1 cellular context compared by ENCODE assay signal in the genomic region with DNA sequence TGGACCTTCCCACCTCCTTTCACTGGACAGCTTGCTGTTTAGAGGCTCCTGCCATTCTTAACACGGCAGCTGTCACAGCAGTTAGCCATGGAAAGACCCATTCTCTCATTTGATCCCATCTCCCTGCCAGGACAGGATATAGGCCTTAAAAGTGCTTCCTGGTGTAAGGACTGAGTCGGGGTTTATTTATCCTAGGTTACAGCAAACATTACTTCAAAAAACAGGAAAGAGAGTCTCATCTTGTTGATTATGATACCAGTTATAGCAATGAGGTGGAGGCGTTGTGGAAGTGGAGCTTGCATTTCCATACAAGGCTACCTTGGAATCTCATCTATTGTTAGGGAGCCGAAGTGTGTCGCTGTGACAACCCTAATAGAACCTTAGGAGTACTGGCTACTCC.
TF ChIP-seq lines count a peak whose summit lies in the region.

No MANE protein-coding gene starts in this region.

TF ChIP-seq in HepG2, 621 proteins besides CTCF, POLR2A, EP300 and RAD21:
- TF ChIP-seq, protein P1, sequence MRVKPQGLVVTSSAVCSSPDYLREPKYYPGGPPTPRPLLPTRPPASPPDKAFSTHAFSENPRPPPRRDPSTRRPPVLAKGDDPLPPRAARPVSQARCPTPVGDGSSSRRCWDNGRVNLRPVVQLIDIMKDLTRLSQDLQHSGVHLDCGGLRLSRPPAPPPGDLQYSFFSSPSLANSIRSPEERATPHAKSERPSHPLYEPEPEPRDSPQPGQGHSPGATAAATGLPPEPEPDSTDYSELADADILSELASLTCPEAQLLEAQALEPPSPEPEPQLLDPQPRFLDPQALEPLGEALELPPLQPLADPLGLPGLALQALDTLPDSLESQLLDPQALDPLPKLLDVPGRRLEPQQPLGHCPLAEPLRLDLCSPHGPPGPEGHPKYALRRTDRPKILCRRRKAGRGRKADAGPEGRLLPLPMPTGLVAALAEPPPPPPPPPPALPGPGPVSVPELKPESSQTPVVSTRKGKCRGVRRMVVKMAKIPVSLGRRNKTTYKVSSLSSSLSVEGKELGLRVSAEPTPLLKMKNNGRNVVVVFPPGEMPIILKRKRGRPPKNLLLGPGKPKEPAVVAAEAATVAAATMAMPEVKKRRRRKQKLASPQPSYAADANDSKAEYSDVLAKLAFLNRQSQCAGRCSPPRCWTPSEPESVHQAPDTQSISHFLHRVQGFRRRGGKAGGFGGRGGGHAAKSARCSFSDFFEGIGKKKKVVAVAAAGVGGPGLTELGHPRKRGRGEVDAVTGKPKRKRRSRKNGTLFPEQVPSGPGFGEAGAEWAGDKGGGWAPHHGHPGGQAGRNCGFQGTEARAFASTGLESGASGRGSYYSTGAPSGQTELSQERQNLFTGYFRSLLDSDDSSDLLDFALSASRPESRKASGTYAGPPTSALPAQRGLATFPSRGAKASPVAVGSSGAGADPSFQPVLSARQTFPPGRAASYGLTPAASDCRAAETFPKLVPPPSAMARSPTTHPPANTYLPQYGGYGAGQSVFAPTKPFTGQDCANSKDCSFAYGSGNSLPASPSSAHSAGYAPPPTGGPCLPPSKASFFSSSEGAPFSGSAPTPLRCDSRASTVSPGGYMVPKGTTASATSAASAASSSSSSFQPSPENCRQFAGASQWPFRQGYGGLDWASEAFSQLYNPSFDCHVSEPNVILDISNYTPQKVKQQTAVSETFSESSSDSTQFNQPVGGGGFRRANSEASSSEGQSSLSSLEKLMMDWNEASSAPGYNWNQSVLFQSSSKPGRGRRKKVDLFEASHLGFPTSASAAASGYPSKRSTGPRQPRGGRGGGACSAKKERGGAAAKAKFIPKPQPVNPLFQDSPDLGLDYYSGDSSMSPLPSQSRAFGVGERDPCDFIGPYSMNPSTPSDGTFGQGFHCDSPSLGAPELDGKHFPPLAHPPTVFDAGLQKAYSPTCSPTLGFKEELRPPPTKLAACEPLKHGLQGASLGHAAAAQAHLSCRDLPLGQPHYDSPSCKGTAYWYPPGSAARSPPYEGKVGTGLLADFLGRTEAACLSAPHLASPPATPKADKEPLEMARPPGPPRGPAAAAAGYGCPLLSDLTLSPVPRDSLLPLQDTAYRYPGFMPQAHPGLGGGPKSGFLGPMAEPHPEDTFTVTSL (CRISPR knock-in tag; IDR thresholded peaks at IDR 0.05; ENCODE audit: borderline replicate concordance): no peak
- TF ChIP-seq SIX1 (CRISPR knock-in tag; IDR thresholded peaks at IDR 0.05; ENCODE audit: borderline replicate concordance): no peak
TF ChIP-seq in HepG2: peak in this region for 0.
